Comparison of ENCODE assay signal across 18 cellular contexts in the genomic region with DNA sequence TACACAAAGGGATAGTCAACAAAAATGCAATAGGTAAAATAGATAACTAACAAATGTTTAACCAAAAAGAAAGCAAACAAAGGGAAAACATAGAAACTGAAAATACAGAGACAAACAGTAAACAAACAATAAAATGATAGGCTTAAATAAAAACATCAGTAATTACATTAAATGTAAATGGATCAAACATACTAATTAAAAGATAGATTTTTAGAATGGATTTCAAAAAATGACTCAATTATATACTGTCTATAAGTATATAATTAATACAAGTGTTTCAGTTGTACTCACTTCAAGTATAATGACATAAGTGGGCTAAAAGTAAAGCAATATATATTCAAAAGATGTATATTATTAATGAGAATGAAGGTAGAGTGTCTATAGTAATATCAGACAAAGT.
DNase-seq lines count a peak whose midpoint lies in the region; ATAC-seq, FAIRE-seq and TF ChIP-seq lines count a peak whose summit lies in the region.
"Had no signal": no experiment of that assay in that cellular context is flagged by ENCODE, and none has a peak within 500 bp of the region (broad histone marks: within the 10 kb centered on the region; RNA-seq: fewer than 3 reads in every experiment).

No MANE protein-coding gene starts in this region.

- no peaks in the 10 kb centered on the region for H3K27me3 Mint-ChIP-seq in osteocyte (ENCODE audit: unreplicated experiment)
- no peaks in the 10 kb centered on the region for H3K27me3 Mint-ChIP-seq in activated naive CD8-positive, alpha-beta T cell treated with anti-CD3 and anti-CD28 coated beads for 36 hours
- H3K27me3 Mint-ChIP-seq: CD4-positive, alpha-beta T cell had no signal

- peaks cover 27% of the 10 kb centered on the region for H3K36me3 Mint-ChIP-seq in osteocyte (ENCODE audit: unreplicated experiment)
- H3K36me3 Mint-ChIP-seq in activated naive CD8-positive, alpha-beta T cell treated with anti-CD3 and anti-CD28 coated beads for 36 hours: peaks cover 34% of the 10 kb centered on the region

- no peaks in the 10 kb centered on the region for H3K9me3 ChIP-seq in pancreas
- H3K9me3 ChIP-seq in sigmoid colon: peaks cover 0 to 5% (median 2%) of the 10 kb centered on the region in 4 donors

- no peak for TF ChIP-seq EP300 in sigmoid colon (IDR thresholded peaks at IDR 0.05)

- no peak overlapping the region for H3K27ac ChIP-seq in pancreas
- no peak overlapping the region for H3K27ac ChIP-seq in sigmoid colon
- H3K27ac ChIP-seq: A549, C4-2B, HL-60 had no signal

- no peak overlapping the region for H3K4me3 ChIP-seq in pancreas
- no peak overlapping the region for H3K4me3 ChIP-seq in sigmoid colon
- H3K4me3 ChIP-seq: A549, GM12878 had no signal

- H3K36me3 ChIP-seq in pancreas (no peaks in the 10 kb centered on the region), sigmoid colon (no peaks in the 10 kb centered on the region)

- TF ChIP-seq CTCF in pancreas (IDR thresholded peaks at IDR 0.05) (no peak), osteocyte (IDR thresholded peaks at IDR 0.05) (no peak), sigmoid colon (IDR thresholded peaks at IDR 0.05) (no peak)

- peaks cover 11% of the 10 kb centered on the region for H3K4me1 Mint-ChIP-seq in osteocyte (ENCODE audit: unreplicated experiment)
- H3K4me1 Mint-ChIP-seq in activated naive CD8-positive, alpha-beta T cell treated with anti-CD3 and anti-CD28 coated beads for 36 hours: peaks cover 2% of the 10 kb centered on the region

- intact Hi-C loops in pancreas (cut with DNase I) (no loop called here), sigmoid colon (cut with DNase I) (no loop called here)

- no peak for TF ChIP-seq POLR2A in sigmoid colon (IDR thresholded peaks at IDR 0.05)

- no peak overlapping the region for H3K27ac Mint-ChIP-seq in osteocyte (ENCODE audit: unreplicated experiment)
- H3K27ac Mint-ChIP-seq in activated naive CD8-positive, alpha-beta T cell treated with anti-CD3 and anti-CD28 coated beads for 36 hours: no peak overlapping the region
- H3K27ac Mint-ChIP-seq: CD4-positive, alpha-beta T cell; H9 had no signal

- FAIRE-seq in RCC 7860 (lab: Jason Lieb, UNC) (peak; percentile 4), endometrium (lab: Jason Lieb, UNC) (peak; percentile 81), pancreas (lab: Jason Lieb, UNC) (peak; percentile 17)
- FAIRE-seq: A549, D721Med, GM12878, GM19239, H1 had no signal

- no peak for ATAC-seq in pancreas
- ATAC-seq: A549, GM12878 had no signal

- no peak overlapping the region for H3K4me3 Mint-ChIP-seq in osteocyte (ENCODE audit: unreplicated experiment)
- H3K4me3 Mint-ChIP-seq in activated naive CD8-positive, alpha-beta T cell treated with anti-CD3 and anti-CD28 coated beads for 36 hours: no peak overlapping the region
- H3K4me3 Mint-ChIP-seq: CD4-positive, alpha-beta T cell; H9 had no signal

- DNase-seq in RCC 7860 (ENCODE audit: low spot score): no peak
- no peak for DNase-seq in pancreas
- no peak for DNase-seq in osteocyte (ENCODE audit: extremely low spot score, unreplicated experiment)
- DNase-seq in activated naive CD8-positive, alpha-beta T cell treated with anti-CD3 and anti-CD28 coated beads for 36 hours: no peak
- DNase-seq in sigmoid colon: no peak
- DNase-seq: AML-193; Caco-2; CD4-positive, alpha-beta T cell; DMS79; H9 had no signal

- H3K27me3 ChIP-seq in pancreas (no peaks in the 10 kb centered on the region), sigmoid colon (no peaks in the 10 kb centered on the region)

- peaks cover 36% of the 10 kb centered on the region for H3K9me3 Mint-ChIP-seq in osteocyte (ENCODE audit: unreplicated experiment)
- H3K9me3 Mint-ChIP-seq in activated naive CD8-positive, alpha-beta T cell treated with anti-CD3 and anti-CD28 coated beads for 36 hours: peaks cover 37% of the 10 kb centered on the region

- H3K4me1 ChIP-seq in pancreas: no peaks in the 10 kb centered on the region
- H3K4me1 ChIP-seq in sigmoid colon: no peaks in the 10 kb centered on the region
- H3K4me1 ChIP-seq: A549, Caco-2 had no signal
